22 cellular contexts compared by ENCODE assay signal in the genomic region with DNA sequence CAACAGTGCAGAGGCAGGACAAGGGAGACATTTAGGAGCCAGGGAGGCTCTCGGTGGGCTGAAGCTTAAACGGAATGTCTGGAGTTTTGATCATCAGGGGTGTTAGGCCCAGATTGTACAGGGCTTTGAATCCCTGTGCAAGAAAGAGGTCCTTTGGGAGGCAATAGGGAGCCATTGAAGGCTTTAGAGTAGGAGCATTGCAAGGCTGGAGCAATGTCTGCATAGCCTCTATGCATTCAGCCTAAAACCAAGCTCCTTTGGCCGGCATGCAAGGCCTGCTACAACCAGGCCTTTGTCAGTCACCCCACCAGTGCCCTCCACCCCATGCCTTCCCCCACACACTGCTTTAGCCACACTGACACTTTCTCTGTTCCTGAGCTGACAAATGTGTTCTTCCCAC. TPM values are rescaled to one million over a fixed set of nuclear protein-coding genes. Genes with fewer than 3 reads are reported as not detected.
DNase-seq lines count a peak whose midpoint lies in the region; ATAC-seq, FAIRE-seq and TF ChIP-seq lines count a peak whose summit lies in the region.
"Had no signal": no experiment of that assay in that cellular context is flagged by ENCODE, and none has a peak within 500 bp of the region (broad histone marks: within the 10 kb centered on the region; RNA-seq: fewer than 3 reads in every experiment).

No MANE protein-coding gene starts in this region.

- in situ Hi-C loops in K562 (cut with MboI) = no loop called here

- H3K36me3 ChIP-seq in left ventricle myocardium inferior (no peaks in the 10 kb centered on the region), K562 (ENCODE audit: control insufficient read depth, insufficient read depth, low read length) (no peaks in the 10 kb centered on the region)

- no peak for FAIRE-seq in K562 (lab: Jason Lieb, UNC)
- FAIRE-seq: D721Med, G401.6, GM12891, GM19239, H54 had no signal

- H3K4me2 ChIP-seq in K562 (ENCODE audit: insufficient read depth, low read length) = no peak overlapping the region

- H3K27ac ChIP-seq in left ventricle myocardium inferior (replicated peaks) (no peak overlapping the region), K562 (ENCODE audit: extremely low read depth, low read depth, low read length) (no peak overlapping the region)
- H3K27ac ChIP-seq: C4-2B had no signal

- H3K9ac ChIP-seq in K562 (ENCODE audit: insufficient read depth in 1 of 2, low read depth in 2 of 2, low read length in 2 of 2) = no peak overlapping the region

- peaks cover 2% of the 10 kb centered on the region for H3K9me1 ChIP-seq in K562 (ENCODE audit: control insufficient read depth, insufficient read depth, low read length)

- DNase-seq in cardiac septum (ENCODE audit: low spot score) (peak; percentile 27), left ventricle myocardium inferior (no peak), K562 (ENCODE audit: extremely low read depth in 1 of 4, low spot score in 3 of 4) (no peak), mesenteric fat pad (ENCODE audit: low spot score) (peak; percentile 14), posterior vena cava (ENCODE audit: low spot score) (peak; percentile 49), amygdala (lab: John Stamatoyannopoulos, UW) (no peak), NCI-H524 treated with DMSO at 0.1 percent for 48 hours (lab: John Stamatoyannopoulos, UW) (no peak)
- DNase-seq: ACHN; CD4-positive, alpha-beta T cell; HCEC 1CT; HFFc6 had no signal

- H3K4me3 ChIP-seq in left ventricle myocardium inferior (no peak overlapping the region), K562 (no peak overlapping the region)

- POLR2A ChIA-PET in K562 (lab: Yijun Ruan, JAX) = no interaction called here

- CTCF ChIA-PET in K562 (lab: Yijun Ruan, JAX; ENCODE audit: low intra/inter-chr PET ratio) = no interaction called here

- H3K27me3 ChIP-seq in left ventricle myocardium inferior (ENCODE audit: low read depth) (peaks cover 80% of the 10 kb centered on the region), K562 (ENCODE audit: control insufficient read depth in 2 of 2, insufficient read depth in 2 of 2, low read length in 2 of 2) (peaks cover 33 to 77% of the 10 kb centered on the region in 2 experiments)

- no TSS peak for BruUV-seq in K562 (replicated peaks; lab: Mats Ljungman, UMichigan)

- peaks cover 18% of the 10 kb centered on the region for H4K20me1 ChIP-seq in K562 (replicated peaks; ENCODE audit: control insufficient read depth, insufficient read depth, low read length)

- H2AFZ ChIP-seq in K562 (ENCODE audit: low read depth, low read length) = no peak overlapping the region

- 0% methylated on average over 3 of the region's 3 CpGs for WGBS in K562 (ENCODE audit: insufficient coverage, low coverage, missing lambda C conversion rate)

- TF ChIP-seq RAD21 in K562 (CRISPR knock-in tag; conservative IDR thresholded peaks at IDR 0.05 in 1 of 2, IDR thresholded peaks at IDR 0.05 in 1 of 2) = no peak

- H3K4me1 ChIP-seq in left ventricle myocardium inferior (no peaks in the 10 kb centered on the region), K562 (replicated peaks in 1 of 2; ENCODE audit: control insufficient read depth in 2 of 2, insufficient read depth in 2 of 2, low read length in 2 of 2) (peaks cover 0 to 13% of the 10 kb centered on the region in 2 experiments; a peak in 2 of 5 replicates)
- H3K4me1 ChIP-seq: Caco-2 had no signal

- TF ChIP-seq CTCF in left ventricle myocardium inferior (IDR thresholded peaks at IDR 0.05; ENCODE audit: borderline replicate concordance) (no peak), K562 (IDR thresholded peaks at IDR 0.05 in 2 of 3, conservative IDR thresholded peaks at IDR 0.05 in 1 of 3; ENCODE audit: insufficient read depth in 2 of 3, low read depth in 1 of 3, low read length in 3 of 3) (no peak)

- TF ChIP-seq POLR2A in K562 (conservative IDR thresholded peaks at IDR 0.05) = no peak

- no peaks in the 10 kb centered on the region for H3K79me2 ChIP-seq in K562 (ENCODE audit: control insufficient read depth, insufficient read depth, low read length)

- ATAC-seq in K562 (no peak), HG03521 (IDR thresholded peaks at IDR 0.05; ENCODE audit: unreplicated experiment) (no peak)

- no peaks in the 10 kb centered on the region for H3K9me3 ChIP-seq in left ventricle myocardium inferior (replicated peaks)
- no peaks in the 10 kb centered on the region for H3K9me3 ChIP-seq in K562 (replicated peaks; ENCODE audit: control insufficient read depth, insufficient read depth, low read depth, low read length)
- H3K9me3 ChIP-seq: Caco-2 had no signal

- no peak for TF ChIP-seq EP300 in K562 (IDR thresholded peaks at IDR 0.05; ENCODE audit: low read length)

- intact Hi-C loops in cardiac septum (cut with DNase I) = no loop called here
- intact Hi-C loops in left ventricle myocardium inferior (cut with micrococcal nuclease) = no loop called here
- intact Hi-C loops in K562 (cut with micrococcal nuclease) = no loop called here
- intact Hi-C loops in posterior vena cava (cut with DNase I) = no loop called here

TF ChIP-seq in K562, 482 proteins besides CTCF, POLR2A, EP300 and RAD21:
- TF ChIP-seq ZC3H4 (CRISPR knock-in tag; IDR thresholded peaks at IDR 0.05; ENCODE audit: borderline replicate concordance) = no peak
- no peak for TF ChIP-seq DNMT1 (IDR thresholded peaks at IDR 0.05)
- no peak for TF ChIP-seq RBM14 (IDR thresholded peaks at IDR 0.05; ENCODE audit: borderline replicate concordance, insufficient read depth, low read depth, low read length)
- TF ChIP-seq, protein P1, sequence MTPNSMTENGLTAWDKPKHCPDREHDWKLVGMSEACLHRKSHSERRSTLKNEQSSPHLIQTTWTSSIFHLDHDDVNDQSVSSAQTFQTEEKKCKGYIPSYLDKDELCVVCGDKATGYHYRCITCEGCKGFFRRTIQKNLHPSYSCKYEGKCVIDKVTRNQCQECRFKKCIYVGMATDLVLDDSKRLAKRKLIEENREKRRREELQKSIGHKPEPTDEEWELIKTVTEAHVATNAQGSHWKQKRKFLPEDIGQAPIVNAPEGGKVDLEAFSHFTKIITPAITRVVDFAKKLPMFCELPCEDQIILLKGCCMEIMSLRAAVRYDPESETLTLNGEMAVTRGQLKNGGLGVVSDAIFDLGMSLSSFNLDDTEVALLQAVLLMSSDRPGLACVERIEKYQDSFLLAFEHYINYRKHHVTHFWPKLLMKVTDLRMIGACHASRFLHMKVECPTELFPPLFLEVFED (CRISPR knock-in tag; conservative IDR thresholded peaks at IDR 0.05) = no peak
- no peak for TF ChIP-seq GTF2E2 (tag; IDR thresholded peaks at IDR 0.05)
- no peak for TF ChIP-seq ZNF384 (IDR thresholded peaks at IDR 0.05; ENCODE audit: low read depth, low read length)
- TF ChIP-seq NFRKB (IDR thresholded peaks at IDR 0.05; ENCODE audit: low read depth) = no peak
- TF ChIP-seq ZNF174 (CRISPR knock-in tag; IDR thresholded peaks at IDR 0.05) = no peak
- no peak for TF ChIP-seq SRSF3 (IDR thresholded peaks at IDR 0.05; ENCODE audit: insufficient read depth, low read length)
- TF ChIP-seq KDM1A (IDR thresholded peaks at IDR 0.05) = peak in 1 of 2 experiments; percentile 35; a peak in 1 of 4 replicates
- peak; percentile 59 for TF ChIP-seq ZFP36 (IDR thresholded peaks at IDR 0.05; ENCODE audit: low read depth, low read length, partially characterized antibody)
- TF ChIP-seq ZNF699 (CRISPR knock-in tag; IDR thresholded peaks at IDR 0.05; ENCODE audit: insufficient replicate concordance) = no peak
- no peak for TF ChIP-seq PHF8 (IDR thresholded peaks at IDR 0.05; ENCODE audit: borderline replicate concordance, low read length)
- no peak for TF ChIP-seq FOXA3 (CRISPR knock-in tag; conservative IDR thresholded peaks at IDR 0.05 in 1 of 2, IDR thresholded peaks at IDR 0.05 in 1 of 2)
- TF ChIP-seq BCOR (IDR thresholded peaks at IDR 0.05) = peak; percentile 77
- TF ChIP-seq CBFA2T3 (IDR thresholded peaks at IDR 0.05) = no peak
- no peak for TF ChIP-seq LARP7 (IDR thresholded peaks at IDR 0.05)
- no peak for TF ChIP-seq ZNF445 (CRISPR knock-in tag; IDR thresholded peaks at IDR 0.05; ENCODE audit: low read depth)
- TF ChIP-seq SMARCA5 (IDR thresholded peaks at IDR 0.05) = 0 out of 2 replicates have a peak, but pooled peaks have one; percentile 30
- TF ChIP-seq RBM25 (IDR thresholded peaks at IDR 0.05; ENCODE audit: low read depth, low read length, severe bottlenecking) = peak; percentile 77
- no peak for TF ChIP-seq RBM15 (IDR thresholded peaks at IDR 0.05; ENCODE audit: insufficient read depth, low read length)
- no peak for TF ChIP-seq HNRNPLL (IDR thresholded peaks at IDR 0.05; ENCODE audit: low read depth, low read length, poor library complexity, severe bottlenecking)

RNA-seq across cellular contexts. Expression of gene FGF3, which starts 47.4 kb away (rescaled TPM):
- total RNA-seq in cardiac septum = not detected
- not detected for total RNA-seq in left ventricle myocardium inferior
- total RNA-seq in K562 (2011; cell fraction: chromatin; rRNA removed; ENCODE audit: low replicate concordance) = not detected in 2 replicates
- total RNA-seq in K562 (2011; cell fraction: nucleolus; rRNA removed) = not detected in 2 replicates
- not detected in 2 replicates for total RNA-seq in K562 (2011; cell fraction: nucleoplasm; rRNA removed)
- total RNA-seq in K562 (2014; rRNA removed) = not detected in 2 replicates
- total RNA-seq in K562 (2014; rRNA removed; fragmentation: Illumina TruSeq; extraction: Trizol) = not detected in 2 replicates
- total RNA-seq in K562 (2015; rRNA removed; fragmentation: Illumina TruSeq; extraction: Trizol) = not detected in 2 replicates
- not detected in 2 replicates for total RNA-seq in K562 (2021)
- not detected in 2 replicates for polyA plus RNA-seq in K562 (2011; rRNA removed)
- not detected in 2 replicates for polyA plus RNA-seq in K562 (2011; cell fraction: cytosol; rRNA removed)
- polyA plus RNA-seq in K562 (2011; cell fraction: nucleus; rRNA removed) = not detected in 2 replicates
- not detected in 2 replicates for polyA plus RNA-seq in K562 (2012)
- polyA plus RNA-seq in K562 (2014; fragmentation: Illumina TruSeq; extraction: Trizol) = not detected in 2 replicates
- polyA plus RNA-seq in K562 (2014; fragmentation: Nextera tagmentation; extraction: Ambion mirVana) = not detected
- polyA plus RNA-seq in K562 (2014; rRNA removed) = not detected in 2 replicates
- not detected in 2 replicates for polyA minus RNA-seq in K562 (2011; rRNA and poly(A)+ RNA removed)
- not detected in 2 replicates for polyA minus RNA-seq in K562 (2011; cell fraction: cytosol; rRNA and poly(A)+ RNA removed)
- not detected in 2 replicates for polyA minus RNA-seq in K562 (2011; cell fraction: nucleus; rRNA and poly(A)+ RNA removed)
- not detected for total RNA-seq in mesenteric fat pad
- total RNA-seq in posterior vena cava = not detected
- total RNA-seq: A172; Caco-2; CD4-positive, alpha-beta T cell; HFFc6 had no signal
- polyA plus RNA-seq: BJ, IgD-negative memory B cell had no signal

Comparison
In these comparisons a context has a peak if more than half of its experiments do, and no peak if none do; other contexts are left out.
1. DNase-seq: peak in cardiac septum (single experiment), mesenteric fat pad (single experiment) and posterior vena cava (single experiment); none in left ventricle myocardium inferior (single experiment), K562 (0 of 4), amygdala (0 of 56) and NCI-H524 treated with DMSO at 0.1 percent for 48 hours (single experiment).